8 cellular contexts compared by ENCODE assay signal in the genomic region with DNA sequence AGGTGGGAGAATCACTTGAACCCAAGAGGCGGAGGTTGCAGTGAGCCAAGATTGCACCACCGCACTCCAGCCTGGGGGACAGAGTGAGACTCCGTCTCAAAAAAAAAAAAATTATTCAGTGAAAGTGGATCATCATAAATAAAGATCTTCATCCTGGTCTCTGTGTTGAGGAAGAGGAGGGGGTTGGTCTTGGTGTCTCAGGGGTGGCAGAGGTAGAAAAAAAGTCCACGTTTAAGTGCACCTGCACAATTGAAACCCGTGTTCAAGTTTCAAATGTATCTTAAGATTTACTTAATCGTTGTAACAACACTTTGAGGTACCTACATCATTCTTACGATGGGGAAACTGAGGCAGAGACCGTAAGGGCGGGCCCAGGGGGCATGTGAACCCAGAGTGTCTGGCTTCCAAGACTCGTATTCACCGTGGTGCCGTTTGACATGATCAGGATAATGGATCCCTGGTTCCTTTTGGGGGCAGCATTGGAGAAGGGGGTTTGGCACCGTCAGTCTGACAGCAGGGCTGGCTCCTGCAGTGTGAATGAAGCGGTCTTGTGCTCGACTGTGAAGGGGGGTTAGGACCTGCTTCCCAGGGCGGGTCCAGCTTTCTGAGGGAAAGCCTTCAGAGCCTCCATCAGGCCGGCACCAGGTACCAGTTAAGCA. TPM values are rescaled to one million over a fixed set of nuclear protein-coding genes. Genes with fewer than 3 reads are reported as not detected.
DNase-seq lines count a peak whose midpoint lies in the region; ATAC-seq and TF ChIP-seq lines count a peak whose summit lies in the region.

No MANE protein-coding gene starts in this region.

- CTCF ChIA-PET in Panc1 (lab: Charles Lee): interaction anchor here (1.1 to 10.8 kb wide), 4 partner anchors 10 to 38 kb away, joined by 3 to 298 read pairs (median 11); no protein-coding TSS in a partner anchor

- H2AFZ ChIP-seq in parathyroid adenoma: peak overlapping the region; percentile 91

- H3K9ac ChIP-seq in parathyroid adenoma: peak overlapping the region; percentile 37

- POLR2A ChIA-PET in Panc1 (lab: Charles Lee): interaction anchor here (1.0 to 4.0 kb wide), 5 partner anchors 11 to 39 kb away, joined by 3 to 76 read pairs (median 11); partner anchors contain the start of gene ID1

- peak overlapping the region; percentile 58 for H3K4me3 ChIP-seq in BE2C (ENCODE audit: low read depth, low read length)
- peak overlapping the region; percentile 54 to 75 for H3K4me3 ChIP-seq in Panc1 (ENCODE audit: low read depth in 2 of 2, low read length in 2 of 2)
- H3K4me3 ChIP-seq in parathyroid adenoma (ENCODE audit: low read depth, low read length): peak overlapping the region; percentile 31

- peaks cover 17% of the 10 kb centered on the region for H3K36me3 ChIP-seq in BE2C
- H3K36me3 ChIP-seq in Panc1 (ENCODE audit: control insufficient read depth, insufficient read depth, low read length): peaks cover 2% of the 10 kb centered on the region; the same call in 1 of the 2 replicates
- no peaks in the 10 kb centered on the region for H3K36me3 ChIP-seq in parathyroid adenoma (ENCODE audit: control insufficient read depth, insufficient read depth, low read length)

- H3K9me3 ChIP-seq in BE2C: no peaks in the 10 kb centered on the region
- H3K9me3 ChIP-seq in Panc1 (ENCODE audit: control insufficient read depth, insufficient read depth, low read depth, low read length): no peaks in the 10 kb centered on the region
- H3K9me3 ChIP-seq in parathyroid adenoma (ENCODE audit: control insufficient read depth, low read length): no peaks in the 10 kb centered on the region

- peak overlapping the region; percentile 68 for H3K4me2 ChIP-seq in parathyroid adenoma (ENCODE audit: low read length)

- no peaks in the 10 kb centered on the region for H3K79me2 ChIP-seq in parathyroid adenoma

- no peak; the same call in 1 of the 2 replicates for TF ChIP-seq CTCF in BE2C (IDR thresholded peaks at IDR 0.05; ENCODE audit: low read depth, low read length)
- TF ChIP-seq CTCF in Panc1 (IDR thresholded peaks at IDR 0.05): no peak
- no peak for TF ChIP-seq CTCF in parathyroid adenoma (IDR thresholded peaks at IDR 0.05)

- no peak for DNase-seq in BE2C
- no peak for DNase-seq in Panc1 (ENCODE audit: low read depth, low spot score)
- no peak for DNase-seq in mesenteric fat pad (ENCODE audit: low spot score)

- peak overlapping the region; percentile 99 for H3K27ac ChIP-seq in Panc1 (ENCODE audit: low read length)
- peak overlapping the region; percentile 87 for H3K27ac ChIP-seq in parathyroid adenoma

- H3K27me3 ChIP-seq in BE2C (no peaks in the 10 kb centered on the region), Panc1 (ENCODE audit: control insufficient read depth, insufficient read depth, low read length) (no peaks in the 10 kb centered on the region), parathyroid adenoma (ENCODE audit: control insufficient read depth, insufficient read depth, low read length) (no peaks in the 10 kb centered on the region)

- intact Hi-C loops in Panc1 (cut with micrococcal nuclease; ENCODE audit: unreplicated experiment): no loop called here

- in situ Hi-C loops in Panc1 (cut with HindIII; ENCODE audit: low pct_unique_long_range_greater_than_20kb, low sequenced_read_pairs): no loop called here

- peaks cover 38% of the 10 kb centered on the region for H3K4me1 ChIP-seq in BE2C
- peaks cover 63% of the 10 kb centered on the region for H3K4me1 ChIP-seq in Panc1 (ENCODE audit: control insufficient read depth, insufficient read depth, low read length)
- H3K4me1 ChIP-seq in parathyroid adenoma: peaks cover 6% of the 10 kb centered on the region

- BruUV-seq in Panc1 (replicated peaks; lab: Mats Ljungman, UMichigan): TSS peak; percentile 94

- ATAC-seq in GM21529 (IDR thresholded peaks at IDR 0.05; ENCODE audit: unreplicated experiment) (peak; percentile 5), Panc1 (peak; percentile 33), esophagus mucosa (peak; percentile 6), GM19467 (IDR thresholded peaks at IDR 0.05; ENCODE audit: unreplicated experiment) (no peak), HG02763 (IDR thresholded peaks at IDR 0.05; ENCODE audit: unreplicated experiment) (no peak)

RNA-seq across cellular contexts. Expression of gene ID1, which starts 32.9 kb away (rescaled TPM):
- 40.6 TPM for polyA plus RNA-seq in BE2C (2012; ENCODE audit: insufficient read depth, insufficient read length, low read depth)
- total RNA-seq in Panc1 (2021; ENCODE audit: unreplicated experiment) (152 TPM), esophagus mucosa (299 TPM), mesenteric fat pad (223 TPM)
- 185 TPM for polyA plus RNA-seq in Panc1 (2012; ENCODE audit: insufficient read length)

RNA-seq across cellular contexts. Expression of gene HM13, which starts 57.9 kb away (rescaled TPM):
- polyA plus RNA-seq in BE2C (2012; ENCODE audit: insufficient read depth, insufficient read length, low read depth): 295 TPM
- total RNA-seq in Panc1 (2021; ENCODE audit: unreplicated experiment) (337 TPM), esophagus mucosa (232 TPM), mesenteric fat pad (186 TPM)
- 424 TPM for polyA plus RNA-seq in Panc1 (2012; ENCODE audit: insufficient read length)

Comparison
In these comparisons a context has a peak if more than half of its experiments do, and no peak if none do; other contexts are left out.
1. ATAC-seq: peak in GM21529 (single experiment), Panc1 (single experiment) and esophagus mucosa (single experiment); none in GM19467 (single experiment) and HG02763 (single experiment).
2. Peak in every context shown above with its lines, with median percentiles within 50 percentile points of each other: H3K4me3 ChIP-seq.